Comparison of ENCODE assay signal across 13 cellular contexts in genomic region chr1:226731257-226731893, GRCh38. TPM values are rescaled to one million over a fixed set of nuclear protein-coding genes. Genes with fewer than 3 reads are reported as not detected.
DNase-seq lines count a peak whose midpoint lies in the region; TF ChIP-seq lines count a peak whose summit lies in the region.
"Had no signal": no experiment of that assay in that cellular context is flagged by ENCODE, and none has a peak within 500 bp of the region (broad histone marks: within the 10 kb centered on the region; RNA-seq: fewer than 3 reads in every experiment).

No MANE protein-coding gene starts in this region.

- peak overlapping the region; percentile 100 for H3K4me3 ChIP-seq in effector memory CD4-positive, alpha-beta T cell (ENCODE audit: insufficient read depth, low read depth, low read length, poor library complexity, severe bottlenecking)
- H3K4me3 ChIP-seq in spleen (peak overlapping the region in 3 of 8 donors; percentile 8 to 98 (median 71)), adrenal gland (no peak overlapping the region)

- H3K27ac Mint-ChIP-seq in T-helper 2 cell treated with Interferon-gamma antibody and Interleukin-4, amounts not matched to agents 5 μg/mL and 100 μg/mL, for 36 hours: peak overlapping the region; percentile 75
- H3K27ac Mint-ChIP-seq in IgD-negative memory B cell: peak overlapping the region; percentile 29 to 63 (median 53)

- H3K4me1 ChIP-seq in effector memory CD4-positive, alpha-beta T cell (ENCODE audit: control insufficient read depth, insufficient read depth, low read length, poor library complexity, severe bottlenecking): peaks cover 46% of the 10 kb centered on the region
- H3K4me1 ChIP-seq in spleen (peaks cover 69 to 100% (median 100%) of the 10 kb centered on the region in 6 donors), adrenal gland (replicated peaks in 1 of 2) (peaks cover 0 to 33% of the 10 kb centered on the region in 2 donors)

- peak overlapping the region; percentile 93 for H3K27ac ChIP-seq in effector memory CD4-positive, alpha-beta T cell (ENCODE audit: insufficient read depth, low read length, poor library complexity, severe bottlenecking)
- peak overlapping the region; percentile 21 to 97 (median 54) for H3K27ac ChIP-seq in spleen
- H3K27ac ChIP-seq in adrenal gland: no peak overlapping the region

- no peak for DNase-seq in T-helper 2 cell treated with Interferon-gamma antibody and Interleukin-4, amounts not matched to agents 5 μg/mL and 100 μg/mL, for 36 hours (ENCODE audit: low spot score)
- DNase-seq in T-helper 2 cell (no peak), spleen (no peak), adrenal gland (no peak), foreskin melanocyte (no peak), OCI-M1 (lab: John Stamatoyannopoulos, UW) (no peak)
- no peak for DNase-seq in effector memory CD4-positive, alpha-beta T cell
- DNase-seq: EL, NCI-H1930, occipital lobe, PC-3, trophoblast cell had no signal

- no peaks in the 10 kb centered on the region for H3K9me3 Mint-ChIP-seq in T-helper 2 cell treated with Interferon-gamma antibody and Interleukin-4, amounts not matched to agents 5 μg/mL and 100 μg/mL, for 36 hours
- H3K9me3 Mint-ChIP-seq in IgD-negative memory B cell: no peaks in the 10 kb centered on the region

- intact Hi-C loops in spleen (cut with DNase I; ENCODE audit: low total_unique reads) (loop anchor here (5.0 to 10.0 kb wide), 2 partner anchors 77 to 96 kb away; no protein-coding TSS in a partner anchor), adrenal gland (cut with DNase I) (loop anchor here in 1 of 2 donors (10.0 kb wide), 1 partner anchor 77 kb away; no protein-coding TSS in a partner anchor)

- peaks cover 85% of the 10 kb centered on the region for H3K36me3 Mint-ChIP-seq in T-helper 2 cell treated with Interferon-gamma antibody and Interleukin-4, amounts not matched to agents 5 μg/mL and 100 μg/mL, for 36 hours (ENCODE audit: low read depth)
- H3K36me3 Mint-ChIP-seq in IgD-negative memory B cell: peaks cover 7% of the 10 kb centered on the region

- no peaks in the 10 kb centered on the region for H3K27me3 Mint-ChIP-seq in T-helper 2 cell treated with Interferon-gamma antibody and Interleukin-4, amounts not matched to agents 5 μg/mL and 100 μg/mL, for 36 hours (ENCODE audit: low read depth)
- H3K27me3 Mint-ChIP-seq in IgD-negative memory B cell: no peaks in the 10 kb centered on the region

- 38 to 57% (median 42%) methylated on average over 3 of the region's 3 CpGs for WGBS in spleen, 5 donors
- 56 to 66% (median 62%) methylated on average over 3 of the region's 3 CpGs for WGBS in adrenal gland, 4 donors

- H3K4me1 Mint-ChIP-seq in T-helper 2 cell treated with Interferon-gamma antibody and Interleukin-4, amounts not matched to agents 5 μg/mL and 100 μg/mL, for 36 hours (ENCODE audit: low read depth): peaks cover 86% of the 10 kb centered on the region
- H3K4me1 Mint-ChIP-seq in IgD-negative memory B cell: peaks cover 62 to 78% (median 66%) of the 10 kb centered on the region in 3 donors

- H3K4me3 Mint-ChIP-seq in T-helper 2 cell treated with Interferon-gamma antibody and Interleukin-4, amounts not matched to agents 5 μg/mL and 100 μg/mL, for 36 hours: peak overlapping the region; percentile 81
- peak overlapping the region; percentile 64 to 91 (median 69) for H3K4me3 Mint-ChIP-seq in IgD-negative memory B cell

- TF ChIP-seq CTCF in spleen (IDR thresholded peaks at IDR 0.05 in 8 of 11, conservative IDR thresholded peaks at IDR 0.05 in 3 of 11): no peak
- TF ChIP-seq CTCF in adrenal gland (IDR thresholded peaks at IDR 0.05): no peak

- TF ChIP-seq POLR2A in spleen (IDR thresholded peaks at IDR 0.05) (no peak), adrenal gland (IDR thresholded peaks at IDR 0.05) (no peak)

- no peaks in the 10 kb centered on the region for H3K27me3 ChIP-seq in effector memory CD4-positive, alpha-beta T cell (replicated peaks; ENCODE audit: control insufficient read depth, insufficient read depth, low read length, poor library complexity, severe bottlenecking)
- H3K27me3 ChIP-seq in spleen (replicated peaks in 1 of 7) (no peaks in the 10 kb centered on the region), adrenal gland (no peaks in the 10 kb centered on the region)

- H3K36me3 ChIP-seq in effector memory CD4-positive, alpha-beta T cell (ENCODE audit: control insufficient read depth, insufficient read depth, low read length): peaks cover 42% of the 10 kb centered on the region
- H3K36me3 ChIP-seq in spleen (peaks cover 0 to 74% (median 18%) of the 10 kb centered on the region in 6 donors), adrenal gland (replicated peaks in 1 of 2) (peaks cover 0 to 18% of the 10 kb centered on the region in 2 donors)

- H3K9me3 ChIP-seq in effector memory CD4-positive, alpha-beta T cell (ENCODE audit: control insufficient read depth, low read length): no peaks in the 10 kb centered on the region
- no peaks in the 10 kb centered on the region for H3K9me3 ChIP-seq in spleen
- no peaks in the 10 kb centered on the region for H3K9me3 ChIP-seq in adrenal gland (replicated peaks in 1 of 3)

RNA-seq across cellular contexts. Expression of gene ITPKB, which starts 7.7 kb away (rescaled TPM):
- polyA plus RNA-seq in IgD-negative memory B cell (20.4 TPM), spleen (10 to 100 TPM in 2 of 3 donors, 1 to 10 TPM in 1; 8.5 to 24.4 (median 11.8) TPM), adrenal gland (1 to 10 TPM; 3.0 to 8.3 (median 3.6) TPM)
- total RNA-seq in spleen (10 to 100 TPM; 51.1 to 74.6 (median 68.2) TPM), adrenal gland (10 to 100 TPM in 7 of 8 donors, 1 to 10 TPM in 1; 8.3 to 22.7 (median 14.6) TPM)

Comparison
In these comparisons a context has a peak if more than half of its experiments do, and no peak if none do; other contexts are left out.
1. H3K27ac ChIP-seq: peak in effector memory CD4-positive, alpha-beta T cell (single experiment) and spleen (8 of 8); none in adrenal gland (0 of 5).